29 cellular contexts compared by ENCODE assay signal in genomic region chr4:76597423-76597979, GRCh38.
A peak's percentile ranks its signal among the peaks of the same experiment; 100 is the strongest.
DNase-seq lines count a peak whose midpoint lies in the region; ATAC-seq and TF ChIP-seq lines count a peak whose summit lies in the region.
"Had no signal": no experiment of that assay in that cellular context is flagged by ENCODE, and none has a peak within 500 bp of the region (broad histone marks: within the 10 kb centered on the region; RNA-seq: fewer than 3 reads in every experiment).

No MANE protein-coding gene starts in this region.

- H3K56ac ChIP-seq in IMR-90 (ENCODE audit: extremely low read depth, insufficient read depth, low read length) (no peak overlapping the region), H9 (ENCODE audit: insufficient read length, low read depth, low read length) (no peak overlapping the region)

- peak overlapping the region in 6 of 11 experiments; percentile 2 to 94 (median 18); a peak in 8 of 22 replicates for H3K27ac ChIP-seq in BLaER1 treated with 17β-estradiol and CSF1 and Interleukin-3, amounts not matched to agents 10 nM and 100 nM
- H3K27ac ChIP-seq in IMR-90 (ENCODE audit: insufficient read depth, low read length): no peak overlapping the region
- H3K27ac ChIP-seq in H9 (ENCODE audit: insufficient read length, low read depth, low read length): no peak overlapping the region
- H3K27ac ChIP-seq: esophagus squamous epithelium, HL-60, SJSA1, skin epidermis, tibial nerve had no signal

- H3K27me3 Mint-ChIP-seq in nephron progenitor cell (ENCODE audit: low read depth, poor library complexity) (no peaks in the 10 kb centered on the region), H9 (ENCODE audit: low read depth) (no peaks in the 10 kb centered on the region)
- H3K27me3 Mint-ChIP-seq: dendritic cell treated with granulocyte-macrophage colony-stimulating factor and Interleukin-4, amounts not matched to agents 40 ng/mL and 50 ng/mL, for 4 days had no signal

- H3K36me3 ChIP-seq in BLaER1 treated with 17β-estradiol and CSF1 and Interleukin-3, amounts not matched to agents 10 nM and 100 nM: no peaks in the 10 kb centered on the region
- H3K36me3 ChIP-seq in IMR-90 (ENCODE audit: control insufficient read depth, insufficient read depth, low read length): no peaks in the 10 kb centered on the region
- H3K36me3 ChIP-seq: esophagus squamous epithelium, Peyer's patch, SJSA1, tibial nerve had no signal

- TF ChIP-seq CTCF in IMR-90 (conservative IDR thresholded peaks at IDR 0.05; ENCODE audit: low read depth, low read length) (no peak), choroid plexus epithelial cell (conservative IDR thresholded peaks at IDR 0.05; ENCODE audit: low read depth, low read length) (no peak), nephron progenitor cell (IDR thresholded peaks at IDR 0.05) (no peak), H9 (conservative IDR thresholded peaks at IDR 0.05) (no peak)

- H2BK120ac ChIP-seq in IMR-90 (ENCODE audit: low read depth, low read length) (peak overlapping the region; percentile 58; the same call in 1 of the 2 replicates), H9 (ENCODE audit: low read depth, low read length, poor library complexity, severe bottlenecking) (no peak overlapping the region)

- peak overlapping the region; percentile 40; the same call in 1 of the 2 replicates for H3K14ac ChIP-seq in IMR-90 (replicated peaks; ENCODE audit: low read depth, low read length)
- no peak overlapping the region for H3K14ac ChIP-seq in H9 (ENCODE audit: insufficient read depth, low read length)

- no peak overlapping the region for H3T11ph ChIP-seq in H9 (ENCODE audit: low read length)

- H3K4me2 ChIP-seq in BLaER1 treated with 17β-estradiol and CSF1 and Interleukin-3, amounts not matched to agents 10 nM and 100 nM: peak overlapping the region in 8 of 11 experiments; percentile 3 to 31 (median 9); a peak in 8 of 22 replicates
- H3K4me2 ChIP-seq in IMR-90 (ENCODE audit: low read depth, low read length) (no peak overlapping the region), H9 (ENCODE audit: insufficient read depth, insufficient read length, low read length) (no peak overlapping the region)

- H2BK15ac ChIP-seq in IMR-90 (ENCODE audit: low read depth, low read length): peak overlapping the region; percentile 13; the same call in 1 of the 3 replicates
- no peak overlapping the region for H2BK15ac ChIP-seq in H9 (ENCODE audit: low read depth, low read length)

- no peak overlapping the region for H2BK12ac ChIP-seq in H9 (ENCODE audit: insufficient read length, low read depth, low read length)

- H3K4ac ChIP-seq in IMR-90 (ENCODE audit: low read depth, low read length) (peak overlapping the region; percentile 36; the same call in 1 of the 2 replicates), H9 (ENCODE audit: low read depth, low read length) (no peak overlapping the region)

- H4K91ac ChIP-seq in IMR-90 (ENCODE audit: insufficient read depth, low read depth, low read length): no peak overlapping the region
- H4K91ac ChIP-seq in H9 (ENCODE audit: insufficient read length, low read depth, low read length): no peak overlapping the region

- no peak overlapping the region for H3K4me3 Mint-ChIP-seq in nephron progenitor cell
- no peak overlapping the region for H3K4me3 Mint-ChIP-seq in H9
- H3K4me3 Mint-ChIP-seq: activated CD8-positive, alpha-beta T cell treated with anti-CD3 and anti-CD28 coated beads, Interleukin-2, amount 10 ng/mL, durations not matched to agents 7 days and 5 days; activated naive CD8-positive, alpha-beta T cell treated with anti-CD3 and anti-CD28 coated beads for 36 hours; CD14-positive monocyte; dendritic cell treated with granulocyte-macrophage colony-stimulating factor and Interleukin-4, amounts not matched to agents 40 ng/mL and 50 ng/mL, for 4 days; endodermal cell; natural killer cell; stimulated activated naive CD8-positive, alpha-beta T cell treated with anti-CD3 and anti-CD28 coated beads, Interleukin-15, amount 100 ng/mL, for 72 hours had no signal

- no peaks in the 10 kb centered on the region for H3K23me2 ChIP-seq in H9 (ENCODE audit: insufficient read length, low read depth, low read length, poor library complexity, severe bottlenecking)

- POLR2A ChIA-PET in IMR-90 (lab: Charles Lee; ENCODE audit: unreplicated experiment): no interaction called here

- H3K9me1 ChIP-seq in IMR-90 (ENCODE audit: insufficient read depth, low read length): no peaks in the 10 kb centered on the region

- peaks cover 50% of the 10 kb centered on the region for H3K4me1 Mint-ChIP-seq in nephron progenitor cell
- peaks cover 27 to 30% of the 10 kb centered on the region in 2 experiments for H3K4me1 Mint-ChIP-seq in H9
- H3K4me1 Mint-ChIP-seq: activated naive CD8-positive, alpha-beta T cell treated with anti-CD3 and anti-CD28 coated beads for 36 hours; stimulated activated naive CD8-positive, alpha-beta T cell treated with anti-CD3 and anti-CD28 coated beads, Interleukin-15, amount 100 ng/mL, for 72 hours had no signal

- no peak overlapping the region for H3K9ac ChIP-seq in BLaER1 treated with 17β-estradiol and CSF1 and Interleukin-3, amounts not matched to agents 10 nM and 100 nM
- H3K9ac ChIP-seq in IMR-90 (ENCODE audit: low read depth, low read length) (no peak overlapping the region), H9 (ENCODE audit: extremely low read depth, insufficient read length, low read length) (no peak overlapping the region)

- H3K27ac Mint-ChIP-seq in nephron progenitor cell: peak overlapping the region; percentile 19
- no peak overlapping the region for H3K27ac Mint-ChIP-seq in H9
- H3K27ac Mint-ChIP-seq: activated CD8-positive, alpha-beta T cell treated with anti-CD3 and anti-CD28 coated beads, Interleukin-2, amount 10 ng/mL, durations not matched to agents 7 days and 5 days; activated naive CD8-positive, alpha-beta T cell treated with anti-CD3 and anti-CD28 coated beads for 36 hours; CD14-positive monocyte; dendritic cell treated with granulocyte-macrophage colony-stimulating factor and Interleukin-4, amounts not matched to agents 40 ng/mL and 50 ng/mL, for 4 days; endodermal cell; natural killer cell had no signal

- peaks cover 25% of the 10 kb centered on the region for H3K36me3 Mint-ChIP-seq in nephron progenitor cell (ENCODE audit: low read depth)
- H3K36me3 Mint-ChIP-seq in H9 (ENCODE audit: insufficient read depth in 1 of 3, low read depth in 3 of 3): no peaks in the 10 kb centered on the region
- H3K36me3 Mint-ChIP-seq: activated naive CD8-positive, alpha-beta T cell treated with anti-CD3 and anti-CD28 coated beads for 36 hours; CD14-positive monocyte; natural killer cell had no signal

- H3K79me2 ChIP-seq in H9 (ENCODE audit: insufficient read depth, low read length): peaks cover 2% of the 10 kb centered on the region

- peaks cover 13 to 75% (median 57%) of the 10 kb centered on the region in 10 experiments; a peak in 19 of 20 replicates for H3K4me1 ChIP-seq in BLaER1 treated with 17β-estradiol and CSF1 and Interleukin-3, amounts not matched to agents 10 nM and 100 nM
- H3K4me1 ChIP-seq in IMR-90 (ENCODE audit: control insufficient read depth, insufficient read depth, low read length) (peaks cover 1% of the 10 kb centered on the region; the same call in 1 of the 2 replicates), H9 (ENCODE audit: insufficient read depth, low read length) (no peaks in the 10 kb centered on the region)
- H3K4me1 ChIP-seq: esophagus squamous epithelium had no signal

- intact Hi-C loops in IMR-90 (cut with micrococcal nuclease): no loop called here

- in situ Hi-C loops in IMR-90 (cut with MboI; ENCODE audit: low sequenced_read_pairs): no loop called here

- H4K8ac ChIP-seq in IMR-90 (ENCODE audit: low read depth in 2 of 2, low read length in 2 of 2): no peak overlapping the region
- no peak overlapping the region for H4K8ac ChIP-seq in H9 (replicated peaks; ENCODE audit: insufficient read length, low read depth, low read length)

- no peak overlapping the region for H2AK5ac ChIP-seq in IMR-90 (ENCODE audit: low read depth, low read length)
- H2AK5ac ChIP-seq in H9 (ENCODE audit: insufficient read length, low read length): no peak overlapping the region

- H3K9me3 Mint-ChIP-seq in nephron progenitor cell (peaks cover 4% of the 10 kb centered on the region), H9 (no peaks in the 10 kb centered on the region)
- H3K9me3 Mint-ChIP-seq: activated naive CD8-positive, alpha-beta T cell treated with anti-CD3 and anti-CD28 coated beads for 36 hours; dendritic cell treated with granulocyte-macrophage colony-stimulating factor and Interleukin-4, amounts not matched to agents 40 ng/mL and 50 ng/mL, for 4 days; endodermal cell; natural killer cell; stimulated activated naive CD8-positive, alpha-beta T cell treated with anti-CD3 and anti-CD28 coated beads, Interleukin-15, amount 100 ng/mL, for 72 hours had no signal

- H3K23ac ChIP-seq in IMR-90 (ENCODE audit: low read depth, low read length): no peak overlapping the region
- no peak overlapping the region for H3K23ac ChIP-seq in H9 (ENCODE audit: insufficient read length, low read depth, low read length)

- H4K20me1 ChIP-seq in BLaER1 treated with 17β-estradiol and CSF1 and Interleukin-3, amounts not matched to agents 10 nM and 100 nM: no peaks in the 10 kb centered on the region
- H4K20me1 ChIP-seq in IMR-90 (ENCODE audit: insufficient read depth, low read length) (no peaks in the 10 kb centered on the region), H9 (ENCODE audit: control insufficient read depth, insufficient read depth, insufficient read length) (no peaks in the 10 kb centered on the region)

- no peak overlapping the region for H2BK5ac ChIP-seq in IMR-90 (ENCODE audit: low read depth, low read length, poor library complexity, severe bottlenecking)
- no peak overlapping the region for H2BK5ac ChIP-seq in H9 (ENCODE audit: insufficient read length, low read length)

- ATAC-seq in IMR-90 (ENCODE audit: low read depth): no peak
- no peak for ATAC-seq in HG02759 (IDR thresholded peaks at IDR 0.05; ENCODE audit: unreplicated experiment)
- ATAC-seq: activated CD8-positive, alpha-beta T cell treated with anti-CD3 and anti-CD28 coated beads, Interleukin-2, amount 10 ng/mL, durations not matched to agents 7 days and 5 days; natural killer cell; stimulated activated naive CD8-positive, alpha-beta T cell treated with anti-CD3 and anti-CD28 coated beads, Interleukin-15, amount 100 ng/mL, for 72 hours had no signal

- H3K79me1 ChIP-seq in IMR-90 (ENCODE audit: low read depth in 1 of 2, low read length in 2 of 2): no peaks in the 10 kb centered on the region
- H3K79me1 ChIP-seq in H9 (ENCODE audit: insufficient read depth, low read depth, low read length, poor library complexity, severe bottlenecking): no peaks in the 10 kb centered on the region

- H4K5ac ChIP-seq in IMR-90 (ENCODE audit: low read depth, low read length): no peak overlapping the region
- H4K5ac ChIP-seq in H9 (ENCODE audit: insufficient read length, low read depth, low read length): no peak overlapping the region

- H3K18ac ChIP-seq in IMR-90 (ENCODE audit: low read depth, low read length): peak overlapping the region; percentile 18; the same call in 1 of the 2 replicates
- H3K18ac ChIP-seq in H9 (ENCODE audit: insufficient read length, low read depth, low read length): no peak overlapping the region

- no peak for TF ChIP-seq POLR2A in IMR-90 (IDR thresholded peaks at IDR 0.05; ENCODE audit: low read depth, low read length)

- no peak overlapping the region for H2AFZ ChIP-seq in IMR-90 (replicated peaks; ENCODE audit: low read length, poor library complexity)
- no peak overlapping the region for H2AFZ ChIP-seq in H9 (ENCODE audit: low read length)

- no peak overlapping the region for H3K4me3 ChIP-seq in BLaER1 treated with 17β-estradiol and CSF1 and Interleukin-3, amounts not matched to agents 10 nM and 100 nM
- H3K4me3 ChIP-seq in IMR-90 (ENCODE audit: insufficient read depth, low read depth, low read length) (no peak overlapping the region), choroid plexus epithelial cell (ENCODE audit: low read depth, low read length) (no peak overlapping the region)
- H3K4me3 ChIP-seq: esophagus squamous epithelium, Peyer's patch, SJSA1, skin epidermis, tibial nerve had no signal

- DNase-seq in IMR-90 (no peak), choroid plexus epithelial cell (ENCODE audit: low read depth) (peak; percentile 14), nephron progenitor cell (no peak), HuH-7 (ENCODE audit: low spot score) (no peak), H9 (no peak)
- DNase-seq: activated CD8-positive, alpha-beta T cell treated with anti-CD3 and anti-CD28 coated beads, Interleukin-2, amount 10 ng/mL, durations not matched to agents 7 days and 5 days; activated naive CD8-positive, alpha-beta T cell treated with anti-CD3 and anti-CD28 coated beads for 36 hours; aorta; caudate nucleus; endodermal cell; esophagus squamous epithelium; Kasumi-1; natural killer cell; NCI-H1048; NCI-H1694; NCI-H446 treated with DMSO at 0.1 percent for 48 hours; NK-92 treated with Interleukin-12 subunit alpha and Interleukin-12 subunit beta, amount 100 ng/mL, for 24 hours; stimulated activated CD8-positive, alpha-beta memory T cell treated with anti-CD3 and anti-CD28 coated beads, Interleukin-4, amount 100 ng/mL, for 48 hours; stimulated activated naive CD8-positive, alpha-beta T cell treated with anti-CD3 and anti-CD28 coated beads, Interleukin-15, amount 100 ng/mL, for 72 hours; T-helper 1 cell had no signal

- TF ChIP-seq RAD21 in IMR-90 (IDR thresholded peaks at IDR 0.05; ENCODE audit: low read length): no peak

- no peak overlapping the region for H2BK20ac ChIP-seq in IMR-90 (ENCODE audit: low read depth, low read length)
- H2BK20ac ChIP-seq in H9 (ENCODE audit: low read depth, low read length, poor library complexity, severe bottlenecking): no peak overlapping the region

- BruUV-seq in IMR-90 (replicated peaks; lab: Mats Ljungman, UMichigan): no TSS peak

- no peak overlapping the region for H2AK9ac ChIP-seq in IMR-90 (replicated peaks; ENCODE audit: low read depth, low read length, poor library complexity)

- no peaks in the 10 kb centered on the region for H3K27me3 ChIP-seq in BLaER1 treated with 17β-estradiol and CSF1 and Interleukin-3, amounts not matched to agents 10 nM and 100 nM
- H3K27me3 ChIP-seq in IMR-90 (ENCODE audit: control insufficient read depth, insufficient read depth, low read length) (no peaks in the 10 kb centered on the region), H9 (ENCODE audit: insufficient read depth, low read length) (no peaks in the 10 kb centered on the region)
- H3K27me3 ChIP-seq: esophagus squamous epithelium, Peyer's patch, SJSA1, tibial nerve had no signal

- CTCF ChIA-PET in IMR-90 (lab: Yijun Ruan, JAX): no interaction called here

- dilution Hi-C loops in IMR-90 (cut with HindIII; ENCODE audit: low sequenced_read_pairs, unreplicated experiment): no loop called here

- peaks cover 0 to 6% (median 0%) of the 10 kb centered on the region in 11 experiments; a peak in 3 of 22 replicates for H3K9me3 ChIP-seq in BLaER1 treated with 17β-estradiol and CSF1 and Interleukin-3, amounts not matched to agents 10 nM and 100 nM (replicated peaks in 1 of 11)
- H3K9me3 ChIP-seq in IMR-90 (ENCODE audit: control insufficient read depth, insufficient read depth, low read length) (no peaks in the 10 kb centered on the region), H9 (ENCODE audit: control insufficient read depth, low read depth, low read length) (no peaks in the 10 kb centered on the region)
- H3K9me3 ChIP-seq: esophagus squamous epithelium, Peyer's patch, SJSA1, tibial nerve had no signal

- 40% methylated on average over 1 of the region's 5 CpGs; no CpG with 5 or more reads in 1 of the 2 experiments for WGBS in IMR-90 (ENCODE audit: extremely low coverage in 2 of 2, insufficient read length in 1 of 2), 2 experiments
- WGBS in H9 (ENCODE audit: extremely low coverage, insufficient read length, low lambda C conversion rate): no CpG with 5 or more reads among the region's 5 CpGs

Comparison
In these comparisons a context has a peak if more than half of its experiments do, and no peak if none do; other contexts are left out.
1. H3K27ac ChIP-seq: peak in BLaER1 treated with 17β-estradiol and CSF1 and Interleukin-3, amounts not matched to agents 10 nM and 100 nM (6 of 11); none in IMR-90 (single experiment) and H9 (single experiment).
2. H3K4me2 ChIP-seq: peak in BLaER1 treated with 17β-estradiol and CSF1 and Interleukin-3, amounts not matched to agents 10 nM and 100 nM (8 of 11); none in IMR-90 (single experiment) and H9 (single experiment).